Comparison of ENCODE assay signal across 16 cellular contexts in genomic region chr12:130254476-130255276, GRCh38.
DNase-seq lines count a peak whose midpoint lies in the region; TF ChIP-seq lines count a peak whose summit lies in the region.
"Had no signal": no experiment of that assay in that cellular context is flagged by ENCODE, and none has a peak within 500 bp of the region (broad histone marks: within the 10 kb centered on the region; RNA-seq: fewer than 3 reads in every experiment).

No MANE protein-coding gene starts in this region.

- no peak overlapping the region for H3K4me3 Mint-ChIP-seq in CD4-positive, alpha-beta memory T cell
- H3K4me3 Mint-ChIP-seq in immature natural killer cell: no peak overlapping the region

- H3K36me3 Mint-ChIP-seq in CD4-positive, alpha-beta memory T cell: peaks cover 0 to 1% of the 10 kb centered on the region in 2 donors
- no peaks in the 10 kb centered on the region for H3K36me3 Mint-ChIP-seq in immature natural killer cell

- intact Hi-C loops in posterior cingulate gyrus (cut with DNase I): no loop called here
- intact Hi-C loops in CD4-positive, alpha-beta memory T cell (cut with micrococcal nuclease): no loop called here

- H3K27me3 Mint-ChIP-seq in CD4-positive, alpha-beta memory T cell: peaks cover 0 to 1% of the 10 kb centered on the region in 2 donors
- H3K27me3 Mint-ChIP-seq in immature natural killer cell (ENCODE audit: low read depth in 3 of 3): peaks cover 0 to 6% (median 3%) of the 10 kb centered on the region in 3 donors

- H3K36me3 ChIP-seq in CD4-positive, alpha-beta memory T cell (ENCODE audit: insufficient read depth, low read length): no peaks in the 10 kb centered on the region
- H3K36me3 ChIP-seq: adrenal gland, Peyer's patch had no signal

- H3K4me1 Mint-ChIP-seq in CD4-positive, alpha-beta memory T cell: no peaks in the 10 kb centered on the region
- H3K4me1 Mint-ChIP-seq in immature natural killer cell: no peaks in the 10 kb centered on the region

- no peak overlapping the region for H3K4me3 ChIP-seq in CD4-positive, alpha-beta memory T cell (ENCODE audit: low read length in 2 of 2)
- H3K4me3 ChIP-seq in coronary artery: no peak overlapping the region
- H3K4me3 ChIP-seq: adrenal gland, Peyer's patch had no signal

- POLR2A ChIA-PET in CD4-positive, alpha-beta memory T cell (lab: Charles Lee; ENCODE audit: partially characterized antibody): no interaction called here

- no peaks in the 10 kb centered on the region for H3K4me1 ChIP-seq in CD4-positive, alpha-beta memory T cell (ENCODE audit: insufficient read depth, low read length)
- H3K4me1 ChIP-seq: adrenal gland, Peyer's patch had no signal

- DNase-seq in Daoy (ENCODE audit: low read depth) (peak; percentile 79), NCI-H2196 (lab: John Stamatoyannopoulos, UW; ENCODE audit: unreplicated experiment) (peak; percentile 85), foreskin melanocyte (peak; percentile 35), posterior cingulate gyrus (peak in 9 of 10 donors; percentile 18 to 90 (median 47)), UCSD-AML1 (lab: John Stamatoyannopoulos, UW; ENCODE audit: unreplicated experiment) (no peak), immature natural killer cell (no peak), coronary artery (ENCODE audit: low spot score) (no peak)
- no peak for DNase-seq in CD4-positive, alpha-beta memory T cell
- DNase-seq: activated CD4-positive, alpha-beta T cell treated with anti-CD3 and anti-CD28 coated beads, Interleukin-2, amount 50 U/mL, for 48 hours; adrenal gland; KBM-7; left colon; NCI-H1417 treated with DMSO at 0.1 percent for 48 hours; NCI-H69; Peyer's patch; SW 1271 had no signal

- no peak for TF ChIP-seq CTCF in coronary artery (IDR thresholded peaks at IDR 0.05)

- H3K27ac ChIP-seq in CD4-positive, alpha-beta memory T cell (ENCODE audit: low read depth, low read length): no peak overlapping the region
- no peak overlapping the region for H3K27ac ChIP-seq in coronary artery
- H3K27ac ChIP-seq: adrenal gland, Peyer's patch had no signal

- peaks cover 0 to 8% (median 4%) of the 10 kb centered on the region in 8 donors for H3K9me3 Mint-ChIP-seq in CD4-positive, alpha-beta memory T cell
- peaks cover 0 to 3% (median 0%) of the 10 kb centered on the region in 6 donors for H3K9me3 Mint-ChIP-seq in immature natural killer cell

- H3K9me3 ChIP-seq in CD4-positive, alpha-beta memory T cell (ENCODE audit: control insufficient read depth in 1 of 2, low read length in 2 of 2): no peaks in the 10 kb centered on the region
- H3K9me3 ChIP-seq: adrenal gland, Peyer's patch had no signal

- H3K27me3 ChIP-seq in CD4-positive, alpha-beta memory T cell (ENCODE audit: insufficient read depth, low read length): no peaks in the 10 kb centered on the region
- H3K27me3 ChIP-seq: adrenal gland, Peyer's patch had no signal

- no peak overlapping the region for H3K27ac Mint-ChIP-seq in CD4-positive, alpha-beta memory T cell
- no peak overlapping the region for H3K27ac Mint-ChIP-seq in immature natural killer cell

- CTCF ChIA-PET in CD4-positive, alpha-beta memory T cell (lab: Charles Lee; ENCODE audit: partially characterized antibody): no interaction called here

Comparison
In these comparisons a context has a peak if more than half of its experiments do, and no peak if none do; other contexts are left out.
1. DNase-seq: peak in Daoy (single experiment), NCI-H2196 (single experiment), foreskin melanocyte (single experiment) and posterior cingulate gyrus (9 of 10); none in CD4-positive, alpha-beta memory T cell (0 of 5), UCSD-AML1 (single experiment), immature natural killer cell (0 of 3) and coronary artery (single experiment).